In genomic region chr9:3928590-3928989, GRCh38 we compare ENCODE assay signal across 21 cellular contexts.
"Had no signal": no experiment of that assay in that cellular context is flagged by ENCODE, and none has a peak within 500 bp of the region (broad histone marks: within the 10 kb centered on the region; RNA-seq: fewer than 3 reads in every experiment).

No MANE protein-coding gene starts in this region.

- H3K4me3 Mint-ChIP-seq: mesothelial cell of epicardium had no signal

- H3K36me3 Mint-ChIP-seq: mesothelial cell of epicardium had no signal

- H3K27ac ChIP-seq: coronary artery, dorsolateral prefrontal cortex, esophagus muscularis mucosa, foreskin keratinocyte, gastroesophageal sphincter, heart right ventricle, left ventricle myocardium inferior, lower lobe of right lung had no signal

- DNase-seq: dermis blood vessel endothelial cell; dorsolateral prefrontal cortex; effector CD4-positive, alpha-beta T cell; effector memory CD4-positive, alpha-beta T cell; foreskin keratinocyte; heart right ventricle; hippocampal formation; left cardiac atrium; left ventricle myocardium inferior; lower lobe of right lung; mesenchymal stem cell; mucosa of descending colon had no signal

- H3K27me3 ChIP-seq: dorsolateral prefrontal cortex, esophagus muscularis mucosa, foreskin keratinocyte, gastroesophageal sphincter, heart right ventricle had no signal

- H3K9me3 ChIP-seq: esophagus muscularis mucosa, gastroesophageal sphincter, heart right ventricle, left ventricle myocardium inferior, lower lobe of right lung, mucosa of descending colon had no signal

- H3K9me3 Mint-ChIP-seq: mesothelial cell of epicardium had no signal

- H3K4me1 ChIP-seq: esophagus muscularis mucosa, gastroesophageal sphincter, heart right ventricle, left ventricle myocardium inferior, lower lobe of right lung had no signal

- H3K4me3 ChIP-seq: coronary artery, dorsolateral prefrontal cortex, esophagus muscularis mucosa, gastroesophageal sphincter, heart right ventricle, left ventricle myocardium inferior, lower lobe of right lung, mucosa of descending colon had no signal

- FAIRE-seq: colon, endothelial cell of umbilical vein, frontal cortex, islet of Langerhans, keratinocyte had no signal

- H3K36me3 ChIP-seq: left ventricle myocardium inferior, lower lobe of right lung had no signal
